ENCODE assay signal across 9 cellular contexts in the genomic region with DNA sequence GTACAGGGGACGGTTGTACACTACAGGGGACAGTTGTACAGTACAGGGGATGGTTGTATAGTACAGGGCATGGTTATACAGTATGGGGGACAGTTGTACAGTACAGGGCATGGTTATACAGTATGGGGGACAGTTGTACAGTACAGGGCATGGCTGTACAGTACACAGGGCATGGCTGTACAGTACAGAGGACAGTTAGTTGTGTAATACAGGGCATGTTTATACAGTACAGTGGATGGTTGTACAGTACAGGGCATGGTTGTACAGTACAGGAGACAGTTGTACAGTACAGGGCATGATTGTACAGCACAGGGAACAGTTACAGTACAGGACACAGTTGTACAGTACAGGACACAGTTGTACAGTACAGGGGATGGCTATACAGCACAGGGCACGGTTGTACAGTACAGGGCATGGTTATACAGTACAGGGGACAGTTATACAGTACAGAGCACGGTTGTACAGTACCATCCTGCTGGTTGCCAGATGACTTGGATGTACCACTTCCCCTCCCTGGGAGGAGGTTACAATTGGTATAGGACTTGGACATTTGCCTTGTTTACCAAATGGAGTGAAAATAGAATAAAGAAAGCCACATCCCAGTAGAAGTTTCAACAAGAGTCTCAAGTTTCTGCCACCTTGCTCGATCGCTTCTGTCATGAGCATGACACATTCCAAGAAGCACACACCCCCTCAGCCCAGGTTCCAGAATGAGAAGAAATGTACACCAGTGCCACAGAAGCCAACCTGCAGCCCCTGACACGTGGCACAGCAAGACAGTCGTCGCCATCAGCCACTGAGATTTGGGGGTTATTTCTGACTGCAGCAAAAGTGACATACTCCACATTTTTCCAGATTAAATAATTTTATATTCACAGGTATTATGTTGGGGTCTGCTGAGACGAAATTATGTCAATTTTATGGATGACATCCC. TPM values are rescaled to one million over a fixed set of nuclear protein-coding genes. Genes with fewer than 3 reads are reported as not detected.
DNase-seq lines count a peak whose midpoint lies in the region; ATAC-seq and TF ChIP-seq lines count a peak whose summit lies in the region.
"Had no signal": no experiment of that assay in that cellular context is flagged by ENCODE, and none has a peak within 500 bp of the region (broad histone marks: within the 10 kb centered on the region; RNA-seq: fewer than 3 reads in every experiment).

No MANE protein-coding gene starts in this region.

- no peak overlapping the region for H2AFZ ChIP-seq in OCI-LY7 (ENCODE audit: low read length)

- no peak for DNase-seq in OCI-LY7 (ENCODE audit: low spot score)
- no peak for DNase-seq in left lung
- DNase-seq in stimulated activated naive CD8-positive, alpha-beta T cell treated with anti-CD3 and anti-CD28 coated beads, Interleukin-15, amount 100 ng/mL, for 72 hours, result no peak
- no peak for DNase-seq in glomerular visceral epithelial cell (ENCODE audit: extremely low spot score)
- DNase-seq in ureter (ENCODE audit: low spot score), result no peak
- no peak for DNase-seq in DMS53 (lab: John Stamatoyannopoulos, UW)
- DNase-seq: NCI-H1048, NCI-H748 treated with DMSO at 0.1 percent for 48 hours had no signal

- POLR2A ChIA-PET in OCI-LY7 (lab: Charles Lee), result interaction anchor here (0.6 to 17.9 kb wide), 4 partner anchors 9 to 34 kb away, joined by 3 to 414 read pairs (median 4); no protein-coding TSS in a partner anchor

- intact Hi-C loops in OCI-LY7 (cut with micrococcal nuclease; ENCODE audit: unreplicated experiment), result loop anchor here (10.0 kb wide), 1 partner anchor 1105 kb away; a partner anchor contains a TSS
- intact Hi-C loops in left lung (cut with DNase I), result no loop called here

- H3K27ac Mint-ChIP-seq in stimulated activated naive CD8-positive, alpha-beta T cell treated with anti-CD3 and anti-CD28 coated beads, Interleukin-15, amount 100 ng/mL, for 72 hours, result no peak overlapping the region

- H4K20me1 ChIP-seq in OCI-LY7 (ENCODE audit: insufficient read depth, low read length), result no peaks in the 10 kb centered on the region

- H3K27me3 ChIP-seq in left lung, result no peaks in the 10 kb centered on the region

- no peaks in the 10 kb centered on the region for H3K4me1 Mint-ChIP-seq in stimulated activated naive CD8-positive, alpha-beta T cell treated with anti-CD3 and anti-CD28 coated beads, Interleukin-15, amount 100 ng/mL, for 72 hours

- H3K27me3 Mint-ChIP-seq in stimulated activated naive CD8-positive, alpha-beta T cell treated with anti-CD3 and anti-CD28 coated beads, Interleukin-15, amount 100 ng/mL, for 72 hours, result no peaks in the 10 kb centered on the region

- H3K27ac ChIP-seq in OCI-LY7 (ENCODE audit: low read depth, low read length, poor library complexity, severe bottlenecking) (no peak overlapping the region), left lung (peak overlapping the region; percentile 74 to 84)

- H3K4me1 ChIP-seq in OCI-LY7 (ENCODE audit: insufficient read depth, low read length, poor library complexity, severe bottlenecking) (peaks cover 71% of the 10 kb centered on the region), left lung (peaks cover 31 to 53% of the 10 kb centered on the region in 2 donors)

- no peak overlapping the region for H3K4me3 Mint-ChIP-seq in stimulated activated naive CD8-positive, alpha-beta T cell treated with anti-CD3 and anti-CD28 coated beads, Interleukin-15, amount 100 ng/mL, for 72 hours

- no peak for TF ChIP-seq CTCF in OCI-LY7 (conservative IDR thresholded peaks at IDR 0.05; ENCODE audit: low read length)
- no peak for TF ChIP-seq CTCF in left lung (IDR thresholded peaks at IDR 0.05)

- H3K36me3 ChIP-seq in OCI-LY7 (ENCODE audit: insufficient read depth, low read length), result no peaks in the 10 kb centered on the region
- no peaks in the 10 kb centered on the region for H3K36me3 ChIP-seq in left lung

- no peaks in the 10 kb centered on the region for H3K9me2 ChIP-seq in OCI-LY7 (ENCODE audit: insufficient read depth, low read length)

- H3K4me2 ChIP-seq in OCI-LY7 (ENCODE audit: low read length), result peak overlapping the region; percentile 71; the same call in 1 of the 2 replicates

- no peaks in the 10 kb centered on the region for H3K9me3 ChIP-seq in OCI-LY7 (ENCODE audit: low read length)
- H3K9me3 ChIP-seq in left lung, result no peaks in the 10 kb centered on the region

- no TSS peak for BruUV-seq in OCI-LY7 (replicated peaks; lab: Mats Ljungman, UMichigan)

- H3K4me3 ChIP-seq in OCI-LY7 (ENCODE audit: low read depth, low read length, poor library complexity, severe bottlenecking) (no peak overlapping the region), left lung (no peak overlapping the region)

- H3K9me3 Mint-ChIP-seq in stimulated activated naive CD8-positive, alpha-beta T cell treated with anti-CD3 and anti-CD28 coated beads, Interleukin-15, amount 100 ng/mL, for 72 hours, result no peaks in the 10 kb centered on the region

- ATAC-seq in GM18868 (IDR thresholded peaks at IDR 0.05; ENCODE audit: unreplicated experiment) (peak; percentile 26), left lung (no peak)
- peak; percentile 72 for ATAC-seq in stimulated activated naive CD8-positive, alpha-beta T cell treated with anti-CD3 and anti-CD28 coated beads, Interleukin-15, amount 100 ng/mL, for 72 hours

- H3K79me2 ChIP-seq in OCI-LY7 (ENCODE audit: insufficient read depth, low read depth, low read length), result peaks cover 5% of the 10 kb centered on the region; the same call in 1 of the 2 replicates

- CTCF ChIA-PET in OCI-LY7 (lab: Charles Lee; ENCODE audit: unreplicated experiment), result interaction anchor here (0.9 to 14.7 kb wide), 2 partner anchors 12 to 23 kb away, joined by 3 to 149 read pairs; no protein-coding TSS in a partner anchor

RNA-seq across cellular contexts. Expression of a gene that starts 16.0 kb away (rescaled TPM):
- 2.6 and 5.0 TPM in 2 replicates for total RNA-seq in OCI-LY7 (2014; rRNA removed; shearing (Covaris generic))
- 11.7 and 13.4 TPM in 2 replicates for total RNA-seq in OCI-LY7 (2022)
- 10 to 100 TPM; 20.3 to 21.3 TPM for total RNA-seq in left lung
- 17.4 TPM for total RNA-seq in ureter
